In genomic region chr9:81634437-81634836, GRCh38 we compare ENCODE assay signal across 18 cellular contexts. TPM values are rescaled to one million over a fixed set of nuclear protein-coding genes. Genes with fewer than 3 reads are reported as not detected.
DNase-seq lines count a peak whose midpoint lies in the region; ATAC-seq, FAIRE-seq and TF ChIP-seq lines count a peak whose summit lies in the region.
"Had no signal": no experiment of that assay in that cellular context is flagged by ENCODE, and none has a peak within 500 bp of the region (broad histone marks: within the 10 kb centered on the region; RNA-seq: fewer than 3 reads in every experiment).

No MANE protein-coding gene starts in this region.

- no peak overlapping the region for H3K4me3 Mint-ChIP-seq in GM23338
- H3K4me3 Mint-ChIP-seq: CD8-positive, alpha-beta T cell had no signal

- H3K4me1 Mint-ChIP-seq in GM23338 = peaks cover 46% of the 10 kb centered on the region

- H3K27me3 ChIP-seq in GM23338 (ENCODE audit: insufficient read depth) (no peaks in the 10 kb centered on the region), neural cell (ENCODE audit: insufficient read depth, low read depth, low read length) (no peaks in the 10 kb centered on the region)
- H3K27me3 ChIP-seq: SJCRH30 had no signal

- no peak overlapping the region; the same call in 1 of the 2 replicates for H3K27ac Mint-ChIP-seq in GM23338
- H3K27ac Mint-ChIP-seq: CD8-positive, alpha-beta T cell had no signal

- TF ChIP-seq EP300 in neural cell (conservative IDR thresholded peaks at IDR 0.05; ENCODE audit: poor library complexity, severe bottlenecking) = peak; percentile 30

- H4K20me1 ChIP-seq in GM23338 (replicated peaks; ENCODE audit: insufficient read depth) = peaks cover 36% of the 10 kb centered on the region
- H4K20me1 ChIP-seq in neural cell (ENCODE audit: insufficient read depth) = no peaks in the 10 kb centered on the region

- TF ChIP-seq POLR2A in GM12892 (IDR thresholded peaks at IDR 0.05; ENCODE audit: low read depth, low read length) = no peak

- DNase-seq in GM23338 (ENCODE audit: low spot score) (no peak), NCI-H69 (lab: John Stamatoyannopoulos, UW) (peak; percentile 39), left lobe of liver (ENCODE audit: low spot score) (no peak), GM12892 (ENCODE audit: insufficient read length) (no peak), GM10266 (ENCODE audit: extremely low spot score) (no peak)
- no peak for DNase-seq in stimulated activated CD4-positive, alpha-beta T cell treated with anti-CD3 and anti-CD28 coated beads, Interleukin-12 subunit alpha, Interleukin-12 subunit beta, amount 100 ng/mL, for 4 hours
- no peak for DNase-seq in stimulated activated naive CD8-positive, alpha-beta T cell treated with anti-CD3 and anti-CD28 coated beads, Interleukin-15, Interleukin-2, amounts not matched to agents 100 U/mL and 50 U/mL, for 24 hours
- DNase-seq: CD8-positive, alpha-beta T cell; DMS79; NCI-H1092; NCI-H1694 treated with DMSO at 0.1 percent for 48 hours; NCI-H446 treated with DMSO at 0.1 percent for 48 hours; NCI-H748 treated with DMSO at 0.1 percent for 48 hours; RPMI8226; SJCRH30 had no signal

- H3K27ac ChIP-seq in GM23338 (ENCODE audit: low read depth) (0 out of 2 replicates have a peak overlapping the region, but pooled peaks have one; percentile 69), neural cell (ENCODE audit: low read length) (peak overlapping the region; percentile 73)
- H3K27ac ChIP-seq: KMS-11, SJCRH30 had no signal

- H2AFZ ChIP-seq in GM23338 = no peak overlapping the region
- H2AFZ ChIP-seq in neural cell (ENCODE audit: low read depth, low read length) = no peak overlapping the region

- no peak overlapping the region for H3K4me2 ChIP-seq in GM23338
- H3K4me2 ChIP-seq in neural cell (ENCODE audit: low read length) = peak overlapping the region; percentile 8
- H3K4me2 ChIP-seq: KMS-11 had no signal

- peak overlapping the region; percentile 38 for H3K9ac ChIP-seq in neural cell (ENCODE audit: low read length)
- H3K9ac ChIP-seq: KMS-11 had no signal

- peaks cover 52% of the 10 kb centered on the region for H3K36me3 Mint-ChIP-seq in GM23338 (ENCODE audit: low read depth)
- H3K36me3 Mint-ChIP-seq: CD8-positive, alpha-beta T cell had no signal

- H3K27me3 Mint-ChIP-seq in GM23338 (ENCODE audit: insufficient read depth, low read depth, poor library complexity) = peaks cover 5% of the 10 kb centered on the region

- no peak for ATAC-seq in GM23338
- peak; percentile 69 for ATAC-seq in left lobe of liver
- ATAC-seq in stimulated activated naive CD8-positive, alpha-beta T cell treated with anti-CD3 and anti-CD28 coated beads, Interleukin-15, Interleukin-2, amounts not matched to agents 100 U/mL and 50 U/mL, for 24 hours = no peak
- ATAC-seq: CD8-positive, alpha-beta T cell had no signal

- TF ChIP-seq CTCF in GM23338 (conservative IDR thresholded peaks at IDR 0.05; ENCODE audit: low read depth in 2 of 2) = no peak
- TF ChIP-seq CTCF in neural cell (IDR thresholded peaks at IDR 0.05; ENCODE audit: poor library complexity, severe bottlenecking) = no peak
- TF ChIP-seq CTCF in GM10266 (IDR thresholded peaks at IDR 0.05; ENCODE audit: control insufficient read depth, insufficient read depth, low read depth, missing control alignments) = no peak

- no peaks in the 10 kb centered on the region for H3K9me3 ChIP-seq in neural cell (ENCODE audit: low read length)
- H3K9me3 ChIP-seq: SJCRH30 had no signal

- H3F3A ChIP-seq in GM23338 (replicated peaks; ENCODE audit: low read depth) (peaks cover 9% of the 10 kb centered on the region; the same call in 1 of the 2 replicates), neural cell (ENCODE audit: insufficient read depth, low read length, poor library complexity, severe bottlenecking) (no peaks in the 10 kb centered on the region)

- no peak for FAIRE-seq in GM12892 (lab: Jason Lieb, UNC)
- FAIRE-seq: D721Med had no signal

- H3K4me1 ChIP-seq in GM23338 (ENCODE audit: insufficient read depth) = peaks cover 28% of the 10 kb centered on the region
- H3K4me1 ChIP-seq: SJCRH30 had no signal

- H3K4me3 ChIP-seq in GM23338 (no peak overlapping the region), neural cell (ENCODE audit: low read length) (peak overlapping the region; percentile 51)
- H3K4me3 ChIP-seq: SJCRH30 had no signal

- TF ChIP-seq RAD21 in neural cell (conservative IDR thresholded peaks at IDR 0.05) = no peak

- H3K9me2 ChIP-seq in GM23338 (ENCODE audit: insufficient read depth) (no peaks in the 10 kb centered on the region), neural cell (ENCODE audit: insufficient read depth, low read length) (no peaks in the 10 kb centered on the region)

- peaks cover 16% of the 10 kb centered on the region for H3K36me3 ChIP-seq in GM23338 (ENCODE audit: insufficient read depth)
- peaks cover 6% of the 10 kb centered on the region for H3K36me3 ChIP-seq in neural cell (ENCODE audit: insufficient read depth, low read length)

- H3K79me2 ChIP-seq in GM23338 (replicated peaks; ENCODE audit: insufficient read depth) = peaks cover 93% of the 10 kb centered on the region
- H3K79me2 ChIP-seq in neural cell (replicated peaks; ENCODE audit: insufficient read depth, low read length) = peaks cover 21% of the 10 kb centered on the region

- H3K9me3 Mint-ChIP-seq in GM23338 = no peaks in the 10 kb centered on the region
- H3K9me3 Mint-ChIP-seq: CD8-positive, alpha-beta T cell had no signal

TF ChIP-seq in GM23338, 12 proteins besides CTCF, POLR2A, EP300 and RAD21 (continues in another document):
- TF ChIP-seq ZNF114 (CRISPR knock-in tag; IDR thresholded peaks at IDR 0.05) = no peak
- TF ChIP-seq ZNF331 (CRISPR knock-in tag; IDR thresholded peaks at IDR 0.05; ENCODE audit: low read depth) = no peak
- TF ChIP-seq EZH2phosphoT487 (IDR thresholded peaks at IDR 0.05; ENCODE audit: unreplicated experiment) = no peak
- TF ChIP-seq, protein P1, sequence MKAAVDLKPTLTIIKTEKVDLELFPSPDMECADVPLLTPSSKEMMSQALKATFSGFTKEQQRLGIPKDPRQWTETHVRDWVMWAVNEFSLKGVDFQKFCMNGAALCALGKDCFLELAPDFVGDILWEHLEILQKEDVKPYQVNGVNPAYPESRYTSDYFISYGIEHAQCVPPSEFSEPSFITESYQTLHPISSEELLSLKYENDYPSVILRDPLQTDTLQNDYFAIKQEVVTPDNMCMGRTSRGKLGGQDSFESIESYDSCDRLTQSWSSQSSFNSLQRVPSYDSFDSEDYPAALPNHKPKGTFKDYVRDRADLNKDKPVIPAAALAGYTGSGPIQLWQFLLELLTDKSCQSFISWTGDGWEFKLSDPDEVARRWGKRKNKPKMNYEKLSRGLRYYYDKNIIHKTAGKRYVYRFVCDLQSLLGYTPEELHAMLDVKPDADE (IDR thresholded peaks at IDR 0.05) = no peak
- no peak for TF ChIP-seq EZH2 (IDR thresholded peaks at IDR 0.05; ENCODE audit: low read depth, unreplicated experiment)
- no peak for TF ChIP-seq JUNB (IDR thresholded peaks at IDR 0.05; ENCODE audit: unreplicated experiment)
- no peak for TF ChIP-seq NANOG (IDR thresholded peaks at IDR 0.05; ENCODE audit: borderline replicate concordance)
- TF ChIP-seq CREB1 (CRISPR knock-in tag; IDR thresholded peaks at IDR 0.05; ENCODE audit: low read depth) = no peak
- TF ChIP-seq POLR2AphosphoS5 (IDR thresholded peaks at IDR 0.05; ENCODE audit: low read depth) = no peak

TF ChIP-seq in neural cell, 6 proteins besides CTCF, POLR2A, EP300 and RAD21:
- TF ChIP-seq POLR2AphosphoS5 (IDR thresholded peaks at IDR 0.05) (no peak), EZH2 (IDR thresholded peaks at IDR 0.05; ENCODE audit: borderline replicate concordance, insufficient read depth, low read length, poor library complexity, severe bottlenecking) (no peak), TAF1 (IDR thresholded peaks at IDR 0.05; ENCODE audit: low read depth) (no peak)
TF ChIP-seq in neural cell: peak in this region for 0.

RNA-seq across cellular contexts. Expression of gene TLE1, which starts 54.9 kb away (rescaled TPM):
- 125 and 132 TPM in 2 replicates for total RNA-seq in GM23338 (2014; rRNA removed; shearing (Covaris generic))
- polyA plus RNA-seq in GM23338 (2016; fragmentation: Nextera tagmentation; extraction: Ambion mirVana) (58.1 and 59.1 TPM in 2 replicates), neural cell (93.0 and 93.6 TPM in 2 replicates)
- 36.6 TPM for total RNA-seq in left lobe of liver
- 102 and 105 TPM in 2 replicates for polyA minus RNA-seq in neural cell
- 0.19 TPM for polyA plus RNA-seq in GM12892 (2012; ENCODE audit: missing spikeins)
